Comparison of ENCODE assay signal across 21 cellular contexts in genomic region chr6:167696261-167696660, GRCh38.
DNase-seq lines count a peak whose midpoint lies in the region; ATAC-seq and TF ChIP-seq lines count a peak whose summit lies in the region.
"Had no signal": no experiment of that assay in that cellular context is flagged by ENCODE, and none has a peak within 500 bp of the region (broad histone marks: within the 10 kb centered on the region; RNA-seq: fewer than 3 reads in every experiment).

No MANE protein-coding gene starts in this region.

- H3K4me3 ChIP-seq in trophoblast cell (ENCODE audit: low read depth, low read length) (no peak overlapping the region), tibial artery (no peak overlapping the region)
- H3K4me3 ChIP-seq: A549, BLaER1, GM23248 had no signal

- peak overlapping the region; percentile 22 for H3K18ac ChIP-seq in trophoblast cell (ENCODE audit: low read length)

- peak overlapping the region; percentile 25 for H2BK12ac ChIP-seq in trophoblast cell (ENCODE audit: low read length)

- no peak overlapping the region for H4K8ac ChIP-seq in trophoblast cell (ENCODE audit: low read depth, low read length)

- H3K4ac ChIP-seq in trophoblast cell (ENCODE audit: low read depth, low read length), result no peak overlapping the region

- peaks cover 10% of the 10 kb centered on the region for H3K79me1 ChIP-seq in trophoblast cell (ENCODE audit: low read length)

- H3K36me3 Mint-ChIP-seq in brain, result no peaks in the 10 kb centered on the region
- H3K36me3 Mint-ChIP-seq: CD14-positive monocyte; CD4-positive, alpha-beta memory T cell had no signal

- H3K4me2 ChIP-seq in trophoblast cell (ENCODE audit: low read length), result no peak overlapping the region
- H3K4me2 ChIP-seq: A549, BLaER1 had no signal

- H3K79me2 ChIP-seq in trophoblast cell (ENCODE audit: control insufficient read depth, insufficient read depth, low read length, poor library complexity), result peaks cover 2% of the 10 kb centered on the region

- H3K36me3 ChIP-seq in trophoblast cell (ENCODE audit: control insufficient read depth in 1 of 2, insufficient read depth in 2 of 2, low read length in 2 of 2) (no peaks in the 10 kb centered on the region), tibial artery (no peaks in the 10 kb centered on the region)
- H3K36me3 ChIP-seq: BLaER1 had no signal

- H3K27ac ChIP-seq in trophoblast cell (ENCODE audit: low read depth, low read length) (no peak overlapping the region), tibial artery (no peak overlapping the region)
- H3K27ac ChIP-seq: 22Rv1, A549, BLaER1, GM23248 had no signal

- H3K27ac Mint-ChIP-seq in brain, result peak overlapping the region; percentile 89 to 95 (median 93)
- H3K27ac Mint-ChIP-seq: CD14-positive monocyte; CD4-positive, alpha-beta memory T cell; HFFc6; IgD-negative memory B cell had no signal

- H2BK120ac ChIP-seq in trophoblast cell (ENCODE audit: insufficient read depth, low read length, poor library complexity), result no peak overlapping the region

- H3K4me1 ChIP-seq in trophoblast cell (ENCODE audit: control insufficient read depth in 1 of 2, insufficient read depth in 2 of 2, low read length in 2 of 2), result peaks cover 16 to 24% of the 10 kb centered on the region in 2 experiments
- peaks cover 0 to 6% (median 2%) of the 10 kb centered on the region in 4 donors for H3K4me1 ChIP-seq in tibial artery
- H3K4me1 ChIP-seq: A549 had no signal

- H3K27me3 Mint-ChIP-seq in brain, result peaks cover 9% of the 10 kb centered on the region

- ATAC-seq in GM19452 (IDR thresholded peaks at IDR 0.05; ENCODE audit: unreplicated experiment) (no peak), GM21381 (IDR thresholded peaks at IDR 0.05; ENCODE audit: unreplicated experiment) (no peak)
- ATAC-seq: A549, HCT116, HepG2 had no signal

- no peak overlapping the region for H3K14ac ChIP-seq in trophoblast cell (ENCODE audit: low read length)

- no peak overlapping the region for H3K23ac ChIP-seq in trophoblast cell (ENCODE audit: low read length)

- peak overlapping the region in 2 of 5 experiments; percentile 41 to 49 for H3K4me3 Mint-ChIP-seq in brain
- H3K4me3 Mint-ChIP-seq: CD14-positive monocyte; CD4-positive, alpha-beta memory T cell; HFFc6 had no signal

- H4K91ac ChIP-seq in trophoblast cell (ENCODE audit: low read depth, low read length), result peak overlapping the region; percentile 50

- no peak overlapping the region for H2AK5ac ChIP-seq in trophoblast cell (ENCODE audit: low read length)

- intact Hi-C loops in tibial artery (cut with DNase I; ENCODE audit: low total_unique reads), result no loop called here

- H3K27me3 ChIP-seq in trophoblast cell (ENCODE audit: insufficient read depth, low read length) (no peaks in the 10 kb centered on the region), tibial artery (peaks cover 0 to 10% of the 10 kb centered on the region in 2 donors)
- H3K27me3 ChIP-seq: BLaER1 had no signal

- no peak overlapping the region for H2AFZ ChIP-seq in trophoblast cell (ENCODE audit: insufficient read depth, low read length, poor library complexity)
- H2AFZ ChIP-seq: GM23248 had no signal

- no CpG with 5 or more reads among the region's 6 CpGs for WGBS in trophoblast cell (ENCODE audit: extremely low coverage, insufficient coverage, insufficient read length)

- DNase-seq in NCI-H1694 treated with DMSO at 0.1 percent for 48 hours (lab: John Stamatoyannopoulos, UW), result peak; percentile 22
- no peak for DNase-seq in NCI-H1694 (lab: John Stamatoyannopoulos, UW)
- DNase-seq in trophoblast cell, result no peak
- DNase-seq in tibial artery, result no peak
- DNase-seq: Calu3; CD4-positive, alpha-beta memory T cell; DMS79 treated with DMSO at 0.1 percent for 48 hours; GF-D8; GM23248; HFFc6; KG1 had no signal

- no peak for TF ChIP-seq CTCF in brain (conservative IDR thresholded peaks at IDR 0.05)
- no peak for TF ChIP-seq CTCF in tibial artery (IDR thresholded peaks at IDR 0.05)

- no peak overlapping the region for H2BK5ac ChIP-seq in trophoblast cell (ENCODE audit: low read depth, low read length, poor library complexity)

- H3K9me3 Mint-ChIP-seq in brain, result peaks cover 0 to 12% (median 3%) of the 10 kb centered on the region in 5 experiments

- H4K12ac ChIP-seq in trophoblast cell (ENCODE audit: low read depth, low read length), result no peak overlapping the region

- H3K9me3 ChIP-seq in trophoblast cell (ENCODE audit: insufficient read depth, low read depth, low read length) (peaks cover 3% of the 10 kb centered on the region), tibial artery (no peaks in the 10 kb centered on the region)
- H3K9me3 ChIP-seq: A549 had no signal

- H3K9ac ChIP-seq in trophoblast cell (ENCODE audit: low read length), result no peak overlapping the region
- H3K9ac ChIP-seq: BLaER1, GM23248 had no signal

- H3K4me1 Mint-ChIP-seq in brain, result peaks cover 77% of the 10 kb centered on the region
